Comparison of ENCODE assay signal across 8 cellular contexts in the genomic region with DNA sequence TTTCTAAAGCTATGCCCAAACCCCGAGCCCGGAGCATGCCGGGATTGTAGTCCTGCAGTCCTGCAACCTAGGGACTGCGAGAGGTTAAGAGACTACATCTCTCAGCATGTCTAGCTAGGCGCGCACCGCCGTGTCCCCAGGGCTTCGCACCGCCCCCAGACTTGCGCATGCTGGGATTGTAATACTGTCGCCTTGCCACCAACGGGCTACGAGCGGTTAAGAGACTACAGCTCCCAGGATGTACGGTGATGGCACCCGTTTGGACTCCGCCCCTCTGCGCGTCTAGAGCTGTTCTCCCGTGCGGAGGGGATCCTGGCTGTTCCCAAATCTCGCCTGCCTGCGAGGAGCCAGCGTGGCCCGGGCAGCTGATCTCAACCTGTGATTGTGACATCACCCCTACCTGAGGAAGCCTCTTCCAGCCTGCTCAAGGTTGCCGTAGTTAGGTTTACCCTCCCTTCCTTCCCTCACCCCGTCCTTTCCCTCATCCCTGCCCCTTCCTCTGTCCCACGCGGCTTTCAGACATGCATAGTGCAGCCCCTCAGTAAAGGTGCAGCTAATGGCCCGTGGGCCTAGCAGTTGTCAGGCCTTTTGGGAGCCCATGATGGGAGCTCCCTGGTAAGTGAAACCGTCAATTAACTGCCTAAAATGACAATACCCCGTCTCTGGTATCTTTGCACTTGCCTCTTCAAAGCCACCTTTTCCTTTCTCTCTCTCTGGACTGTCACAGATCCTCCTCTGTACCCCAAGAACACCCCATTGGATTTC. TPM values are rescaled to one million over a fixed set of nuclear protein-coding genes. Genes with fewer than 3 reads are reported as not detected.
DNase-seq lines count a peak whose midpoint lies in the region; ATAC-seq, FAIRE-seq and TF ChIP-seq lines count a peak whose summit lies in the region.

No MANE protein-coding gene starts in this region.

- ATAC-seq in HG02763 (IDR thresholded peaks at IDR 0.05; ENCODE audit: unreplicated experiment) (peak; percentile 100), activated B cell treated with CpG ODN at 0.5 μM for 24 hours (ENCODE audit: low read depth) (peak; percentile 93), left colon (peak; percentile 98), WTC11 (no peak)

- H3K27me3 Mint-ChIP-seq in activated B cell treated with CpG ODN at 0.5 μM for 24 hours: no peaks in the 10 kb centered on the region
- peaks cover 4% of the 10 kb centered on the region; the same call in 1 of the 2 replicates for H3K27me3 Mint-ChIP-seq in WTC11 (ENCODE audit: low read depth)

- TF ChIP-seq CTCF in activated B cell treated with CpG ODN at 0.5 μM for 24 hours (IDR thresholded peaks at IDR 0.05): no peak
- TF ChIP-seq CTCF in cardiac fibroblast (IDR thresholded peaks at IDR 0.05; ENCODE audit: low read depth, low read length): no peak
- TF ChIP-seq CTCF in WTC11 (IDR thresholded peaks at IDR 0.05): no peak

- H3K4me3 Mint-ChIP-seq in activated B cell treated with CpG ODN at 0.5 μM for 24 hours (peak overlapping the region; percentile 94), WTC11 (no peak overlapping the region)

- H3K4me1 Mint-ChIP-seq in activated B cell treated with CpG ODN at 0.5 μM for 24 hours (peaks cover 40% of the 10 kb centered on the region), WTC11 (no peaks in the 10 kb centered on the region)

- peaks cover 8% of the 10 kb centered on the region for H3K36me3 Mint-ChIP-seq in activated B cell treated with CpG ODN at 0.5 μM for 24 hours (ENCODE audit: low read depth)
- H3K36me3 Mint-ChIP-seq in WTC11: peaks cover 53% of the 10 kb centered on the region

- peak; percentile 47 for DNase-seq in GM12891 (ENCODE audit: insufficient read length, low spot score)
- peak; percentile 92 for DNase-seq in NCI-H187 treated with DMSO at 0.1 percent for 48 hours (lab: John Stamatoyannopoulos, UW)
- DNase-seq in activated B cell treated with CpG ODN at 0.5 μM for 24 hours: peak; percentile 87
- DNase-seq in cardiac fibroblast (ENCODE audit: low read depth in 2 of 2): peak; percentile 82 to 89
- DNase-seq in left colon: peak; percentile 96
- peak; percentile 79 to 89 (median 84) for DNase-seq in stimulated activated CD4-positive, alpha-beta T cell treated with anti-CD3 and anti-CD28 coated beads, TNF-alpha, amount 100 ng/mL, for 1 hour (ENCODE audit: low read depth in 3 of 3, low spot score in 1 of 3)
- DNase-seq in WTC11 (ENCODE audit: low spot score): no peak

- POLR2A ChIA-PET in activated B cell treated with CpG ODN at 0.5 μM for 24 hours (lab: Charles Lee): interaction anchor here (0.6 to 4.2 kb wide), 11 partner anchors 10 to 699 kb away, joined by 4 to 108 read pairs (median 5); a partner anchor contains a TSS
- POLR2A ChIA-PET in WTC11 (lab: Charles Lee): no interaction called here

- no peak for TF ChIP-seq POLR2A in GM12891 (IDR thresholded peaks at IDR 0.05; ENCODE audit: low read depth, low read length)

- H3K9me3 Mint-ChIP-seq in activated B cell treated with CpG ODN at 0.5 μM for 24 hours: no peaks in the 10 kb centered on the region
- peaks cover 59% of the 10 kb centered on the region for H3K9me3 Mint-ChIP-seq in WTC11

- intact Hi-C loops in activated B cell treated with CpG ODN at 0.5 μM for 24 hours (cut with micrococcal nuclease) (loop anchor here (1.0 to 5.0 kb wide), 11 partner anchors 13 to 1900 kb away; a partner anchor contains a TSS), left colon (cut with DNase I, micrococcal nuclease) (no loop called here)

- CTCF ChIA-PET in activated B cell treated with CpG ODN at 0.5 μM for 24 hours (lab: Charles Lee) (interaction anchor here (0.9 to 1.5 kb wide), 3 partner anchors 10 to 255 kb away, joined by 3 to 4 read pairs (median 3); a partner anchor contains a TSS), WTC11 (lab: Charles Lee) (no interaction called here)

- peak overlapping the region; percentile 53 to 62 for H3K4me3 ChIP-seq in cardiac fibroblast (replicated peaks in 1 of 2; ENCODE audit: low read depth in 2 of 2, low read length in 2 of 2)

- H3K27ac Mint-ChIP-seq in activated B cell treated with CpG ODN at 0.5 μM for 24 hours: peak overlapping the region; percentile 98
- no peak overlapping the region for H3K27ac Mint-ChIP-seq in WTC11

- peak; percentile 99 for FAIRE-seq in GM12891 (lab: Jason Lieb, UNC)

TF ChIP-seq in GM12891, 5 proteins besides CTCF, POLR2A, EP300 and RAD21:
- 0 out of 2 replicates have a peak, but pooled peaks have one; percentile 30 for TF ChIP-seq POLR2AphosphoS5 (IDR thresholded peaks at IDR 0.05; ENCODE audit: low read depth, low read length)
- TF ChIP-seq TAF1 (IDR thresholded peaks at IDR 0.05; ENCODE audit: low read depth, low read length): peak; percentile 42
- TF ChIP-seq POU2F2 (IDR thresholded peaks at IDR 0.05; ENCODE audit: low read depth, low read length): no peak

TF ChIP-seq in WTC11, 78 proteins besides CTCF, POLR2A, EP300 and RAD21 (continues in another document):
- TF ChIP-seq FOXK1 (CRISPR knock-in tag; IDR thresholded peaks at IDR 0.05) (no peak), CREM (CRISPR knock-in tag; IDR thresholded peaks at IDR 0.05) (no peak), ZNF232 (CRISPR knock-in tag; IDR thresholded peaks at IDR 0.05) (no peak)
- TF ChIP-seq, protein P1, sequence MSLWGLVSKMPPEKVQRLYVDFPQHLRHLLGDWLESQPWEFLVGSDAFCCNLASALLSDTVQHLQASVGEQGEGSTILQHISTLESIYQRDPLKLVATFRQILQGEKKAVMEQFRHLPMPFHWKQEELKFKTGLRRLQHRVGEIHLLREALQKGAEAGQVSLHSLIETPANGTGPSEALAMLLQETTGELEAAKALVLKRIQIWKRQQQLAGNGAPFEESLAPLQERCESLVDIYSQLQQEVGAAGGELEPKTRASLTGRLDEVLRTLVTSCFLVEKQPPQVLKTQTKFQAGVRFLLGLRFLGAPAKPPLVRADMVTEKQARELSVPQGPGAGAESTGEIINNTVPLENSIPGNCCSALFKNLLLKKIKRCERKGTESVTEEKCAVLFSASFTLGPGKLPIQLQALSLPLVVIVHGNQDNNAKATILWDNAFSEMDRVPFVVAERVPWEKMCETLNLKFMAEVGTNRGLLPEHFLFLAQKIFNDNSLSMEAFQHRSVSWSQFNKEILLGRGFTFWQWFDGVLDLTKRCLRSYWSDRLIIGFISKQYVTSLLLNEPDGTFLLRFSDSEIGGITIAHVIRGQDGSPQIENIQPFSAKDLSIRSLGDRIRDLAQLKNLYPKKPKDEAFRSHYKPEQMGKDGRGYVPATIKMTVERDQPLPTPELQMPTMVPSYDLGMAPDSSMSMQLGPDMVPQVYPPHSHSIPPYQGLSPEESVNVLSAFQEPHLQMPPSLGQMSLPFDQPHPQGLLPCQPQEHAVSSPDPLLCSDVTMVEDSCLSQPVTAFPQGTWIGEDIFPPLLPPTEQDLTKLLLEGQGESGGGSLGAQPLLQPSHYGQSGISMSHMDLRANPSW (CRISPR knock-in tag; conservative IDR thresholded peaks at IDR 0.05; ENCODE audit: low read depth): no peak
- TF ChIP-seq, protein P2, sequence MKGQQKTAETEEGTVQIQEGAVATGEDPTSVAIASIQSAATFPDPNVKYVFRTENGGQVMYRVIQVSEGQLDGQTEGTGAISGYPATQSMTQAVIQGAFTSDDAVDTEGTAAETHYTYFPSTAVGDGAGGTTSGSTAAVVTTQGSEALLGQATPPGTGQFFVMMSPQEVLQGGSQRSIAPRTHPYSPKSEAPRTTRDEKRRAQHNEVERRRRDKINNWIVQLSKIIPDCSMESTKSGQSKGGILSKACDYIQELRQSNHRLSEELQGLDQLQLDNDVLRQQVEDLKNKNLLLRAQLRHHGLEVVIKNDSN (CRISPR knock-in tag; IDR thresholded peaks at IDR 0.05): no peak
- TF ChIP-seq, protein P3, sequence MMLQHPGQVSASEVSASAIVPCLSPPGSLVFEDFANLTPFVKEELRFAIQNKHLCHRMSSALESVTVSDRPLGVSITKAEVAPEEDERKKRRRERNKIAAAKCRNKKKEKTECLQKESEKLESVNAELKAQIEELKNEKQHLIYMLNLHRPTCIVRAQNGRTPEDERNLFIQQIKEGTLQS (CRISPR knock-in tag; conservative IDR thresholded peaks at IDR 0.05): no peak
- TF ChIP-seq, protein P4, sequence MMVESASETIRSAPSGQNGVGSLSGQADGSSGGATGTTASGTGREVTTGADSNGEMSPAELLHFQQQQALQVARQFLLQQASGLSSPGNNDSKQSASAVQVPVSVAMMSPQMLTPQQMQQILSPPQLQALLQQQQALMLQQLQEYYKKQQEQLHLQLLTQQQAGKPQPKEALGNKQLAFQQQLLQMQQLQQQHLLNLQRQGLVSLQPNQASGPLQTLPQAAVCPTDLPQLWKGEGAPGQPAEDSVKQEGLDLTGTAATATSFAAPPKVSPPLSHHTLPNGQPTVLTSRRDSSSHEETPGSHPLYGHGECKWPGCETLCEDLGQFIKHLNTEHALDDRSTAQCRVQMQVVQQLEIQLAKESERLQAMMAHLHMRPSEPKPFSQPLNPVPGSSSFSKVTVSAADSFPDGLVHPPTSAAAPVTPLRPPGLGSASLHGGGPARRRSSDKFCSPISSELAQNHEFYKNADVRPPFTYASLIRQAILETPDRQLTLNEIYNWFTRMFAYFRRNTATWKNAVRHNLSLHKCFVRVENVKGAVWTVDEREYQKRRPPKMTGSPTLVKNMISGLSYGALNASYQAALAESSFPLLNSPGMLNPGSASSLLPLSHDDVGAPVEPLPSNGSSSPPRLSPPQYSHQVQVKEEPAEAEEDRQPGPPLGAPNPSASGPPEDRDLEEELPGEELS (CRISPR knock-in tag; IDR thresholded peaks at IDR 0.05): no peak

RNA-seq across cellular contexts. Expression of a gene that starts 6.3 kb away (rescaled TPM):
- 4.5 TPM for polyA plus RNA-seq in GM12891 (2012; ENCODE audit: low read depth, missing spikeins)
- total RNA-seq in activated B cell treated with CpG ODN at 0.5 μM for 24 hours (54.4 and 71.6 TPM in 2 replicates), left colon (1 to 10 TPM; 7.4 to 9.6 TPM), WTC11 (2021) (0.02 to 0.07 TPM (median 0.02 TPM) in 3 replicates)
